Comparison of ENCODE assay signal across 16 cellular contexts in genomic region chr20:44118185-44119034, GRCh38.
DNase-seq lines count a peak whose midpoint lies in the region; ATAC-seq and TF ChIP-seq lines count a peak whose summit lies in the region.
"Had no signal": no experiment of that assay in that cellular context is flagged by ENCODE, and none has a peak within 500 bp of the region (broad histone marks: within the 10 kb centered on the region; RNA-seq: fewer than 3 reads in every experiment).

No MANE protein-coding gene starts in this region.

- no peak for DNase-seq in HCT116 (ENCODE audit: low read depth, low spot score)
- DNase-seq in RWPE1 (ENCODE audit: low spot score): no peak
- DNase-seq in NCI-H2227 (lab: John Stamatoyannopoulos, UW; ENCODE audit: unreplicated experiment): no peak
- no peak for DNase-seq in MG63
- DNase-seq: ACHN, AML-193, KG1, NCI-H1048, NCI-H1436 treated with DMSO at 0.1 percent for 48 hours, NCI-H2029 treated with DMSO at 0.1 percent for 48 hours, NCI-H510A treated with DMSO at 0.1 percent for 48 hours, NCI-H82, PC-3 had no signal

- intact Hi-C loops in HCT116 (cut with micrococcal nuclease): loop anchor here (5.0 kb wide), 2 partner anchors 269 to 344 kb away; no protein-coding TSS in a partner anchor

- RAD21 ChIA-PET in HCT116 (lab: Charles Lee; ENCODE audit: low non-redundant PET in 1 of 2, low total read pairs in 2 of 2, uncharacterized antibody in 2 of 2, unreplicated experiment in 2 of 2): interaction anchor here in 1 of 2 experiments (1.9 kb wide), 1 partner anchor 72 kb away, joined by 24 read pairs; no protein-coding TSS in a partner anchor

- no peaks in the 10 kb centered on the region for H3K9me2 ChIP-seq in HCT116 (ENCODE audit: insufficient read depth)

- no peaks in the 10 kb centered on the region for H3K79me2 ChIP-seq in HCT116 (ENCODE audit: insufficient read depth, low read length)

- ATAC-seq in HCT116 (no peak), gastroesophageal sphincter (no peak), GM19328 (IDR thresholded peaks at IDR 0.05; ENCODE audit: unreplicated experiment) (no peak)
- ATAC-seq: PC-3 had no signal

- no peak for TF ChIP-seq RAD21 in HCT116 (IDR thresholded peaks at IDR 0.05; ENCODE audit: low read depth)

- POLR2A ChIA-PET in HCT116 (lab: Charles Lee) (interaction anchor here (0.9 kb wide), 1 partner anchor 72 kb away, joined by 3 read pairs; no protein-coding TSS in a partner anchor), RWPE1 (lab: Yijun Ruan, JAX; ENCODE audit: low non-redundant PET) (interaction anchor here (0.6 kb wide), 1 partner anchor 72 kb away, joined by 3 read pairs; no protein-coding TSS in a partner anchor)

- TF ChIP-seq CTCF in HCT116 (IDR thresholded peaks at IDR 0.05 in 2 of 3, conservative IDR thresholded peaks at IDR 0.05 in 1 of 3; ENCODE audit: borderline replicate concordance in 1 of 3, insufficient read depth in 1 of 3, low read depth in 2 of 3, low read length in 2 of 3) (no peak), RWPE1 (conservative IDR thresholded peaks at IDR 0.05; ENCODE audit: low read depth) (no peak), gastroesophageal sphincter (IDR thresholded peaks at IDR 0.05) (no peak)

- BruUV-seq in HCT116 (replicated peaks; lab: Mats Ljungman, UMichigan): no TSS peak

- peaks cover 0 to 4% of the 10 kb centered on the region in 2 experiments; a peak in 1 of 4 replicates for H3K4me1 ChIP-seq in HCT116 (ENCODE audit: control insufficient read depth in 1 of 2, insufficient read depth in 2 of 2, low read length in 2 of 2)
- H3K4me1 ChIP-seq in gastroesophageal sphincter: peaks cover 0 to 91% (median 10%) of the 10 kb centered on the region in 3 donors
- H3K4me1 ChIP-seq in rectal smooth muscle tissue (ENCODE audit: control insufficient read depth, insufficient read depth, low read length): peaks cover 36% of the 10 kb centered on the region

- H3K4me3 ChIP-seq in HCT116 (replicated peaks in 1 of 2; ENCODE audit: low read depth in 1 of 2, low read length in 2 of 2): no peak overlapping the region
- H3K4me3 ChIP-seq in gastroesophageal sphincter: no peak overlapping the region
- H3K4me3 ChIP-seq in rectal smooth muscle tissue (ENCODE audit: low read length): no peak overlapping the region
- no peak overlapping the region for H3K4me3 ChIP-seq in MG63

- no peak overlapping the region for H3K9ac ChIP-seq in HCT116 (ENCODE audit: low read length)
- H3K9ac ChIP-seq in rectal smooth muscle tissue (ENCODE audit: low read length): no peak overlapping the region

- H3K4me2 ChIP-seq in HCT116 (ENCODE audit: low read length): no peak overlapping the region

- TF ChIP-seq EP300 in gastroesophageal sphincter (IDR thresholded peaks at IDR 0.05): no peak

- H3K27me3 ChIP-seq in HCT116 (ENCODE audit: insufficient read depth, low read length) (no peaks in the 10 kb centered on the region), gastroesophageal sphincter (peaks cover 14% of the 10 kb centered on the region), rectal smooth muscle tissue (ENCODE audit: control insufficient read depth, insufficient read depth, low read length) (no peaks in the 10 kb centered on the region), MG63 (no peaks in the 10 kb centered on the region)

- CTCF ChIA-PET in HCT116 (lab: Charles Lee) (interaction anchor here (0.9 to 6.2 kb wide), 6 partner anchors 72 to 565 kb away, joined by 3 to 197 read pairs (median 7); no protein-coding TSS in a partner anchor), RWPE1 (lab: Yijun Ruan, JAX) (interaction anchor here (0.5 to 5.8 kb wide), 11 partner anchors 17 to 673 kb away, joined by 3 to 196 read pairs (median 5); partner anchors contain the start of genes FITM2 and JPH2)

- H2AFZ ChIP-seq in HCT116 (ENCODE audit: low read depth, low read length, poor library complexity, severe bottlenecking): peak overlapping the region; percentile 78

- TF ChIP-seq POLR2A in HCT116 (IDR thresholded peaks at IDR 0.05; ENCODE audit: borderline replicate concordance, extremely low read depth, insufficient read depth, insufficient read length) (no peak), gastroesophageal sphincter (IDR thresholded peaks at IDR 0.05) (no peak)

- H4K20me1 ChIP-seq in HCT116 (ENCODE audit: insufficient read depth): no peaks in the 10 kb centered on the region

- H3K36me3 ChIP-seq in HCT116 (ENCODE audit: control insufficient read depth in 1 of 2, insufficient read depth in 2 of 2, low read length in 2 of 2): no peaks in the 10 kb centered on the region
- H3K36me3 ChIP-seq in gastroesophageal sphincter: peaks cover 0 to 28% of the 10 kb centered on the region in 2 donors
- peaks cover 4% of the 10 kb centered on the region for H3K36me3 ChIP-seq in rectal smooth muscle tissue (ENCODE audit: control insufficient read depth, insufficient read depth, low read length)
- H3K36me3 ChIP-seq in MG63: no peaks in the 10 kb centered on the region

- no peaks in the 10 kb centered on the region for H3K9me3 ChIP-seq in HCT116 (ENCODE audit: control insufficient read depth in 1 of 2, insufficient read depth in 1 of 2, low read depth in 1 of 2, low read length in 2 of 2)
- H3K9me3 ChIP-seq in gastroesophageal sphincter: no peaks in the 10 kb centered on the region
- H3K9me3 ChIP-seq in MG63: no peaks in the 10 kb centered on the region

- 57 to 70% methylated on average over 3 to 5 of the region's 9 CpGs for WGBS in gastroesophageal sphincter (ENCODE audit: low coverage in 1 of 2), 2 donors

- H3K27ac ChIP-seq in HCT116 (ENCODE audit: low read depth, low read length): no peak overlapping the region
- H3K27ac ChIP-seq in RWPE1: 0 out of 2 replicates have a peak overlapping the region, but pooled peaks have one; percentile 3
- peak overlapping the region in 3 of 4 donors; percentile 72 to 84 (median 74) for H3K27ac ChIP-seq in gastroesophageal sphincter
- peak overlapping the region; percentile 51 for H3K27ac ChIP-seq in rectal smooth muscle tissue (ENCODE audit: low read depth, low read length)

TF ChIP-seq in HCT116, 20 proteins besides CTCF, POLR2A, EP300 and RAD21:
- TF ChIP-seq CBX3 (IDR thresholded peaks at IDR 0.05; ENCODE audit: low read depth): no peak
